1 cellular context compared by ENCODE assay signal in the genomic region with DNA sequence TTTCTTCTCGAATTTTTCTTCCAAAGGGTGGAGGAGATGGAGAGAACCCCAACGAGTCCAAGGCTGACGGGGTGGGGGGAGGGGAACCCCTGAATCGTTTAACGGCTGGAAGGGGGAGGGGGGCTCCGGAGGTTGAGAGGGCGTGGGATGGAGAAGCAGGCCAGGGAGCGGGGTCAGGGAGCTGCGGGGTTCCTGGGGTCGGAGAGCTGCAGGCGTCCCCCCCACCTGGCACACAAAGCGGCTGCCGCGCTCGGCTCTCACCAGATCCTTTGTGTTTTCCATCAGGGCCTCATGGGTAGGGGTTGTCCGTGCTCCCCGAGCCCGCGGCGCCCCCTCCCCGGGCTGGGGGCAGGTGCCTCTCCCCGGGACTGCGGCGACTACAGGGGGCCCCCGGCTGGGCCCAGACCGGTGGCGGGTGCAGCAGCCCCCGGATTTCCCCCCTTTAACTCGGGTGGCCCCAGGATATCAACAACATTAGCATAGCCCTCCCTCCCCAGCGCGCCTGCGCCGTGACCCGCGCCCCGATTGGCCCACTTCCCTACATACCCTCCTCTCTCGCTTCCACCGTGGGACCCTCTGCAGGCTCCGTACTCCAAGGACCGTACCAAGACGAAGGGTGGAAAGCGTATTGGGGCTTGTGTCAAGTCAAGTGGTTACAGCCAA.
TF ChIP-seq lines count a peak whose summit lies in the region.

A gene (minus strand): TSS at position 476 of the 663 bp plus-strand sequence. CDS start 34,888 bp downstream, outside the sequence.

TF ChIP-seq in HepG2, 621 proteins besides CTCF, POLR2A, EP300 and RAD21 (continued from another document and continues in another):
- no peak for TF ChIP-seq ZNF761 (CRISPR knock-in tag; conservative IDR thresholded peaks at IDR 0.05)
- no peak for TF ChIP-seq SIX4 (CRISPR knock-in tag; IDR thresholded peaks at IDR 0.05)
- TF ChIP-seq, protein P1, sequence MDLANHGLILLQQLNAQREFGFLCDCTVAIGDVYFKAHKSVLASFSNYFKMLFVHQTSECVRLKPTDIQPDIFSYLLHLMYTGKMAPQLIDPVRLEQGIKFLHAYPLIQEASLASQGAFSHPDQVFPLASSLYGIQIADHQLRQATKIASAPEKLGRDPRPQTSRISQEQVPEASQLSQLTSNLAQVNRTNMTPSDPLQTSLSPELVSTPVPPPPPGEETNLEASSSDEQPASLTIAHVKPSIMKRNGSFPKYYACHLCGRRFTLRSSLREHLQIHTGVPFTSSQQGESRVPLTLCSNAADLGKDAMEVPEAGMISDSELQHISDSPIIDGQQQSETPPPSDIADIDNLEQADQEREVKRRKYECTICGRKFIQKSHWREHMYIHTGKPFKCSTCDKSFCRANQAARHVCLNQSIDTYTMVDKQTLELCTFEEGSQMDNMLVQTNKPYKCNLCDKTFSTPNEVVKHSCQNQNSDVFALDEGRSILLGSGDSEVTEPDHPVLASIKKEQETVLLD (CRISPR knock-in tag; IDR thresholded peaks at IDR 0.05; ENCODE audit: low read depth): no peak
- no peak for TF ChIP-seq EED (CRISPR knock-in tag; IDR thresholded peaks at IDR 0.05)
- TF ChIP-seq, protein P2, sequence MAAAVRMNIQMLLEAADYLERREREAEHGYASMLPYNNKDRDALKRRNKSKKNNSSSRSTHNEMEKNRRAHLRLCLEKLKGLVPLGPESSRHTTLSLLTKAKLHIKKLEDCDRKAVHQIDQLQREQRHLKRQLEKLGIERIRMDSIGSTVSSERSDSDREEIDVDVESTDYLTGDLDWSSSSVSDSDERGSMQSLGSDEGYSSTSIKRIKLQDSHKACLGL (CRISPR knock-in tag; IDR thresholded peaks at IDR 0.05): no peak
- TF ChIP-seq TBX2 (CRISPR knock-in tag; IDR thresholded peaks at IDR 0.05; ENCODE audit: borderline replicate concordance): no peak; the same call in 1 of the 2 replicates
- no peak for TF ChIP-seq ZNF567 (CRISPR knock-in tag; IDR thresholded peaks at IDR 0.05; ENCODE audit: borderline replicate concordance)
- TF ChIP-seq, protein P3, sequence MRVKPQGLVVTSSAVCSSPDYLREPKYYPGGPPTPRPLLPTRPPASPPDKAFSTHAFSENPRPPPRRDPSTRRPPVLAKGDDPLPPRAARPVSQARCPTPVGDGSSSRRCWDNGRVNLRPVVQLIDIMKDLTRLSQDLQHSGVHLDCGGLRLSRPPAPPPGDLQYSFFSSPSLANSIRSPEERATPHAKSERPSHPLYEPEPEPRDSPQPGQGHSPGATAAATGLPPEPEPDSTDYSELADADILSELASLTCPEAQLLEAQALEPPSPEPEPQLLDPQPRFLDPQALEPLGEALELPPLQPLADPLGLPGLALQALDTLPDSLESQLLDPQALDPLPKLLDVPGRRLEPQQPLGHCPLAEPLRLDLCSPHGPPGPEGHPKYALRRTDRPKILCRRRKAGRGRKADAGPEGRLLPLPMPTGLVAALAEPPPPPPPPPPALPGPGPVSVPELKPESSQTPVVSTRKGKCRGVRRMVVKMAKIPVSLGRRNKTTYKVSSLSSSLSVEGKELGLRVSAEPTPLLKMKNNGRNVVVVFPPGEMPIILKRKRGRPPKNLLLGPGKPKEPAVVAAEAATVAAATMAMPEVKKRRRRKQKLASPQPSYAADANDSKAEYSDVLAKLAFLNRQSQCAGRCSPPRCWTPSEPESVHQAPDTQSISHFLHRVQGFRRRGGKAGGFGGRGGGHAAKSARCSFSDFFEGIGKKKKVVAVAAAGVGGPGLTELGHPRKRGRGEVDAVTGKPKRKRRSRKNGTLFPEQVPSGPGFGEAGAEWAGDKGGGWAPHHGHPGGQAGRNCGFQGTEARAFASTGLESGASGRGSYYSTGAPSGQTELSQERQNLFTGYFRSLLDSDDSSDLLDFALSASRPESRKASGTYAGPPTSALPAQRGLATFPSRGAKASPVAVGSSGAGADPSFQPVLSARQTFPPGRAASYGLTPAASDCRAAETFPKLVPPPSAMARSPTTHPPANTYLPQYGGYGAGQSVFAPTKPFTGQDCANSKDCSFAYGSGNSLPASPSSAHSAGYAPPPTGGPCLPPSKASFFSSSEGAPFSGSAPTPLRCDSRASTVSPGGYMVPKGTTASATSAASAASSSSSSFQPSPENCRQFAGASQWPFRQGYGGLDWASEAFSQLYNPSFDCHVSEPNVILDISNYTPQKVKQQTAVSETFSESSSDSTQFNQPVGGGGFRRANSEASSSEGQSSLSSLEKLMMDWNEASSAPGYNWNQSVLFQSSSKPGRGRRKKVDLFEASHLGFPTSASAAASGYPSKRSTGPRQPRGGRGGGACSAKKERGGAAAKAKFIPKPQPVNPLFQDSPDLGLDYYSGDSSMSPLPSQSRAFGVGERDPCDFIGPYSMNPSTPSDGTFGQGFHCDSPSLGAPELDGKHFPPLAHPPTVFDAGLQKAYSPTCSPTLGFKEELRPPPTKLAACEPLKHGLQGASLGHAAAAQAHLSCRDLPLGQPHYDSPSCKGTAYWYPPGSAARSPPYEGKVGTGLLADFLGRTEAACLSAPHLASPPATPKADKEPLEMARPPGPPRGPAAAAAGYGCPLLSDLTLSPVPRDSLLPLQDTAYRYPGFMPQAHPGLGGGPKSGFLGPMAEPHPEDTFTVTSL (CRISPR knock-in tag; IDR thresholded peaks at IDR 0.05; ENCODE audit: borderline replicate concordance): no peak
- TF ChIP-seq, protein P4, sequence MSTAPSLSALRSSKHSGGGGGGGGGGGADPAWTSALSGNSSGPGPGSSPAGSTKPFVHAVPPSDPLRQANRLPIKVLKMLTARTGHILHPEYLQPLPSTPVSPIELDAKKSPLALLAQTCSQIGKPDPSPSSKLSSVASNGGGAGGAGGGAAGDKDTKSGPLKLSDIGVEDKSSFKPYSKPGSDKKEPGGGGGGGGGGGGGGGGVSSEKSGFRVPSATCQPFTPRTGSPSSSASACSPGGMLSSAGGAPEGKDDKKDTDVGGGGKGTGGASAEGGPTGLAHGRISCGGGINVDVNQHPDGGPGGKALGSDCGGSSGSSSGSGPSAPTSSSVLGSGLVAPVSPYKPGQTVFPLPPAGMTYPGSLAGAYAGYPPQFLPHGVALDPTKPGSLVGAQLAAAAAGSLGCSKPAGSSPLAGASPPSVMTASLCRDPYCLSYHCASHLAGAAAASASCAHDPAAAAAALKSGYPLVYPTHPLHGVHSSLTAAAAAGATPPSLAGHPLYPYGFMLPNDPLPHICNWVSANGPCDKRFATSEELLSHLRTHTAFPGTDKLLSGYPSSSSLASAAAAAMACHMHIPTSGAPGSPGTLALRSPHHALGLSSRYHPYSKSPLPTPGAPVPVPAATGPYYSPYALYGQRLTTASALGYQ (CRISPR knock-in tag; IDR thresholded peaks at IDR 0.05): no peak; the same call in 1 of the 2 replicates
- 0 out of 2 replicates have a peak, but pooled peaks have one; percentile 25 for TF ChIP-seq ZNF746 (CRISPR knock-in tag; IDR thresholded peaks at IDR 0.05)
- TF ChIP-seq NFE2L1 (CRISPR knock-in tag; IDR thresholded peaks at IDR 0.05; ENCODE audit: borderline replicate concordance): no peak
- 0 out of 2 replicates have a peak, but pooled peaks have one; percentile 7 for TF ChIP-seq ZNF75D (CRISPR knock-in tag; IDR thresholded peaks at IDR 0.05; ENCODE audit: borderline replicate concordance)
- no peak; the same call in 1 of the 2 replicates for TF ChIP-seq ZSCAN12 (CRISPR knock-in tag; IDR thresholded peaks at IDR 0.05)
- TF ChIP-seq KDM3A (CRISPR knock-in tag; IDR thresholded peaks at IDR 0.05; ENCODE audit: low read depth): no peak
- no peak for TF ChIP-seq ZNF335 (CRISPR knock-in tag; IDR thresholded peaks at IDR 0.05)
- TF ChIP-seq KLF6 (CRISPR knock-in tag; IDR thresholded peaks at IDR 0.05): peak; percentile 15
- no peak for TF ChIP-seq SKI (IDR thresholded peaks at IDR 0.05; ENCODE audit: partially characterized antibody)
- no peak for TF ChIP-seq MIER3 (CRISPR knock-in tag; IDR thresholded peaks at IDR 0.05; ENCODE audit: borderline replicate concordance)
- TF ChIP-seq ZNF180 (CRISPR knock-in tag; IDR thresholded peaks at IDR 0.05; ENCODE audit: borderline replicate concordance, low read depth): no peak
- no peak for TF ChIP-seq KLF15 (CRISPR knock-in tag; IDR thresholded peaks at IDR 0.05; ENCODE audit: borderline replicate concordance)
- no peak for TF ChIP-seq CC2D1A (CRISPR knock-in tag; IDR thresholded peaks at IDR 0.05)
- TF ChIP-seq GATAD1 (CRISPR knock-in tag; IDR thresholded peaks at IDR 0.05): peak; percentile 87
- no peak for TF ChIP-seq ZNF7 (CRISPR knock-in tag; IDR thresholded peaks at IDR 0.05)
- no peak for TF ChIP-seq SATB2 (CRISPR knock-in tag; IDR thresholded peaks at IDR 0.05)
- TF ChIP-seq ZNF441 (CRISPR knock-in tag; IDR thresholded peaks at IDR 0.05; ENCODE audit: borderline replicate concordance): peak; percentile 71
- no peak for TF ChIP-seq ZEB1 (IDR thresholded peaks at IDR 0.05; ENCODE audit: insufficient replicate concordance, low read depth)
- TF ChIP-seq, protein P5, sequence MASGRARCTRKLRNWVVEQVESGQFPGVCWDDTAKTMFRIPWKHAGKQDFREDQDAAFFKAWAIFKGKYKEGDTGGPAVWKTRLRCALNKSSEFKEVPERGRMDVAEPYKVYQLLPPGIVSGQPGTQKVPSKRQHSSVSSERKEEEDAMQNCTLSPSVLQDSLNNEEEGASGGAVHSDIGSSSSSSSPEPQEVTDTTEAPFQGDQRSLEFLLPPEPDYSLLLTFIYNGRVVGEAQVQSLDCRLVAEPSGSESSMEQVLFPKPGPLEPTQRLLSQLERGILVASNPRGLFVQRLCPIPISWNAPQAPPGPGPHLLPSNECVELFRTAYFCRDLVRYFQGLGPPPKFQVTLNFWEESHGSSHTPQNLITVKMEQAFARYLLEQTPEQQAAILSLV (CRISPR knock-in tag; IDR thresholded peaks at IDR 0.05; ENCODE audit: borderline replicate concordance): no peak
- TF ChIP-seq, protein P6, sequence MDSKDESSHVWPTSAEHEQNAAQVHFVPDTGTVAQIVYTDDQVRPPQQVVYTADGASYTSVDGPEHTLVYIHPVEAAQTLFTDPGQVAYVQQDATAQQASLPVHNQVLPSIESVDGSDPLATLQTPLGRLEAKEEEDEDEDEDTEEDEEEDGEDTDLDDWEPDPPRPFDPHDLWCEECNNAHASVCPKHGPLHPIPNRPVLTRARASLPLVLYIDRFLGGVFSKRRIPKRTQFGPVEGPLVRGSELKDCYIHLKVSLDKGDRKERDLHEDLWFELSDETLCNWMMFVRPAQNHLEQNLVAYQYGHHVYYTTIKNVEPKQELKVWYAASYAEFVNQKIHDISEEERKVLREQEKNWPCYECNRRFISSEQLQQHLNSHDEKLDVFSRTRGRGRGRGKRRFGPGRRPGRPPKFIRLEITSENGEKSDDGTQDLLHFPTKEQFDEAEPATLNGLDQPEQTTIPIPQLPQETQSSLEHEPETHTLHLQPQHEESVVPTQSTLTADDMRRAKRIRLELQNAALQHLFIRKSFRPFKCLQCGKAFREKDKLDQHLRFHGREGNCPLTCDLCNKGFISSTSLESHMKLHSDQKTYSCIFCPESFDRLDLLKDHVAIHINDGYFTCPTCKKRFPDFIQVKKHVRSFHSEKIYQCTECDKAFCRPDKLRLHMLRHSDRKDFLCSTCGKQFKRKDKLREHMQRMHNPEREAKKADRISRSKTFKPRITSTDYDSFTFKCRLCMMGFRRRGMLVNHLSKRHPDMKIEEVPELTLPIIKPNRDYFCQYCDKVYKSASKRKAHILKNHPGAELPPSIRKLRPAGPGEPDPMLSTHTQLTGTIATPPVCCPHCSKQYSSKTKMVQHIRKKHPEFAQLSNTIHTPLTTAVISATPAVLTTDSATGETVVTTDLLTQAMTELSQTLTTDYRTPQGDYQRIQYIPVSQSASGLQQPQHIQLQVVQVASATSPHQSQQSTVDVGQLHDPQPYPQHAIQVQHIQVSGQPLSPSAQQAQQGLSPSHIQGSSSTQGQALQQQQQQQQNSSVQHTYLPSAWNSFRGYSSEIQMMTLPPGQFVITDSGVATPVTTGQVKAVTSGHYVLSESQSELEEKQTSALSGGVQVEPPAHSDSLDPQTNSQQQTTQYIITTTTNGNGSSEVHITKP (CRISPR knock-in tag; IDR thresholded peaks at IDR 0.05; ENCODE audit: low read depth): no peak
- TF ChIP-seq HDAC1 (CRISPR knock-in tag; IDR thresholded peaks at IDR 0.05): no peak
- no peak for TF ChIP-seq ZNF431 (CRISPR knock-in tag; IDR thresholded peaks at IDR 0.05; ENCODE audit: borderline replicate concordance, low read depth)
- no peak for TF ChIP-seq CREB1 (IDR thresholded peaks at IDR 0.05)
- TF ChIP-seq CREB1 (CRISPR knock-in tag; IDR thresholded peaks at IDR 0.05): no peak
- TF ChIP-seq, protein P7, sequence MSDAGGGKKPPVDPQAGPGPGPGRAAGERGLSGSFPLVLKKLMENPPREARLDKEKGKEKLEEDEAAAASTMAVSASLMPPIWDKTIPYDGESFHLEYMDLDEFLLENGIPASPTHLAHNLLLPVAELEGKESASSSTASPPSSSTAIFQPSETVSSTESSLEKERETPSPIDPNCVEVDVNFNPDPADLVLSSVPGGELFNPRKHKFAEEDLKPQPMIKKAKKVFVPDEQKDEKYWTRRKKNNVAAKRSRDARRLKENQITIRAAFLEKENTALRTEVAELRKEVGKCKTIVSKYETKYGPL (CRISPR knock-in tag; IDR thresholded peaks at IDR 0.05): no peak
